19 cellular contexts compared by ENCODE assay signal in the genomic region with DNA sequence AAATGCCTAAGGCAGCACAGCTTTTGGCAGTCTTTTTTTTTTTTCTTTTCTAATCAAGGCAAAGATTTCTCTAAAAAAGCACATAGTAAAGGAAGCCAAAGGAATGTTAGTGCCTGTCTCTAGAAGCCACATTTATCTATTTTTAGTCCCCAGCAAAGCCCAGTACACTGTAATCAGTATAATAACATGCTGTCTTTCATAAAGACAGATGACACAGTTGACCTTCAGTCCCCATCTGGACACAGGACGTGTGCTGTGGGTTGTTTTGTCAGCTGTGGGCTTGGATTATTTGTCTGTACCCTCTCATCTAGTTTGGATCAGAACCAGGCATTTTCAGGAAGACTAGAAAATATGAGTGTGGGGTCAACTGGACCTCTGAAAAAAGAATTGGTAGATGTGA.
A peak's percentile ranks its signal among the peaks of the same experiment; 100 is the strongest.
DNase-seq lines count a peak whose midpoint lies in the region; ATAC-seq and TF ChIP-seq lines count a peak whose summit lies in the region.
"Had no signal": no experiment of that assay in that cellular context is flagged by ENCODE, and none has a peak within 500 bp of the region (broad histone marks: within the 10 kb centered on the region; RNA-seq: fewer than 3 reads in every experiment).

No MANE protein-coding gene starts in this region.

- intact Hi-C loops in heart left ventricle (cut with DNase I), result no loop called here
- intact Hi-C loops in right cardiac atrium (cut with DNase I), result no loop called here

- no peaks in the 10 kb centered on the region for H3K9me3 ChIP-seq in heart left ventricle
- no peaks in the 10 kb centered on the region for H3K9me3 ChIP-seq in right cardiac atrium (ENCODE audit: control insufficient read depth, low read length)

- H3K27ac ChIP-seq in heart left ventricle, result no peak overlapping the region
- H3K27ac ChIP-seq in right cardiac atrium (ENCODE audit: low read length), result no peak overlapping the region

- DNase-seq in heart left ventricle, result no peak
- DNase-seq in right cardiac atrium, result no peak
- DNase-seq in choroid plexus epithelial cell (ENCODE audit: low read depth), result peak; percentile 46
- peak; percentile 63 for DNase-seq in myocyte (ENCODE audit: low read depth)
- no peak for DNase-seq in ACHN
- DNase-seq: COR-L47, DMS79, H9, HFFc6, KBM-7, NCI-H1092, NCI-H1436 treated with DMSO at 0.1 percent for 48 hours, NCI-H1930, NCI-H345, NCI-H524, NCI-H82 had no signal

- H3K36me3 ChIP-seq in heart left ventricle, result no peaks in the 10 kb centered on the region

- ATAC-seq in heart left ventricle (peak; percentile 68 to 88 (median 81)), right cardiac atrium (no peak), GM18909 (IDR thresholded peaks at IDR 0.05; ENCODE audit: poor library complexity, unreplicated experiment) (no peak), HG02970 (IDR thresholded peaks at IDR 0.05; ENCODE audit: low FRiP score, unreplicated experiment) (no peak)
- ATAC-seq: Panc1 had no signal

- TF ChIP-seq POLR2A in heart left ventricle (IDR thresholded peaks at IDR 0.05), result no peak

- H3K4me1 ChIP-seq in heart left ventricle, result peaks cover 0 to 26% (median 10%) of the 10 kb centered on the region in 12 donors
- H3K4me1 ChIP-seq in right cardiac atrium (ENCODE audit: control insufficient read depth, insufficient read depth, low read length), result peaks cover 4% of the 10 kb centered on the region

- H3K4me3 ChIP-seq in heart left ventricle, result no peak overlapping the region
- no peak overlapping the region for H3K4me3 ChIP-seq in right cardiac atrium (ENCODE audit: low read length)
- H3K4me3 ChIP-seq in choroid plexus epithelial cell (ENCODE audit: low read depth, low read length), result no peak overlapping the region

- WGBS in heart left ventricle, 4 donors, result 19 to 25% (median 22%) methylated on average over 1 of the region's 1 CpG
- 10% methylated on average over 1 of the region's 1 CpG for WGBS in right cardiac atrium

- H3K27me3 ChIP-seq in heart left ventricle (no peaks in the 10 kb centered on the region), right cardiac atrium (ENCODE audit: control insufficient read depth, insufficient read depth) (no peaks in the 10 kb centered on the region)

- in situ Hi-C loops in ACHN (cut with HindIII; ENCODE audit: low pct_ligation_motif_present, low pct_unique_long_range_greater_than_20kb, low sequenced_read_pairs), result no loop called here

- TF ChIP-seq CTCF in heart left ventricle (IDR thresholded peaks at IDR 0.05) (no peak), choroid plexus epithelial cell (conservative IDR thresholded peaks at IDR 0.05; ENCODE audit: low read depth, low read length) (no peak)

Comparison
In these comparisons a context has a peak if more than half of its experiments do, and no peak if none do; other contexts are left out.
1. ATAC-seq: peak in heart left ventricle (4 of 4); none in right cardiac atrium (0 of 2), GM18909 (single experiment) and HG02970 (single experiment).
2. DNase-seq: peak in choroid plexus epithelial cell (single experiment) and myocyte (single experiment); none in heart left ventricle (0 of 5), right cardiac atrium (0 of 3) and ACHN (single experiment).